ENCODE assay signal across 12 cellular contexts in the genomic region with DNA sequence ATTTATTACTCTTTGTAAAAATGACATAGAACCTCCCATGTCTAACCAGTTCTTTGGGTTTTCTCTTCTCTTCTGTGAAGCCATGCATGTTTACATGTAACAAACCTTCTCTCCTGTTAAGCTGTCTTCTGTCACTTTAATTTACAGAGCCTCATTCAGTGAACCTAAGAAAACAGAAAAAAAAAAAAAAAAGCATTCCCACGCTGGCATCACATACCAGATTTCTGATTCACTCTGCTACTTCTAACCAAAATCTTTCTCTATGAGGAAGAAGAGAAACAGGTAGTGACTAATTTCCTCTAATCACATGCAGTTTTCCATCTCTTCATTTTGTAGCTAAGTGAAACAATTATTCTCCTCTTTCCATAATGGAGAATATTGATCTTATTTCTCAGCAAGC.
DNase-seq lines count a peak whose midpoint lies in the region; ATAC-seq and TF ChIP-seq lines count a peak whose summit lies in the region.
"Had no signal": no experiment of that assay in that cellular context is flagged by ENCODE, and none has a peak within 500 bp of the region (broad histone marks: within the 10 kb centered on the region; RNA-seq: fewer than 3 reads in every experiment).

No MANE protein-coding gene starts in this region.

- ATAC-seq in esophagus mucosa (peak; percentile 71), HG03520 (IDR thresholded peaks at IDR 0.05; ENCODE audit: unreplicated experiment) (no peak), gastroesophageal sphincter (no peak), HG03439 (IDR thresholded peaks at IDR 0.05; ENCODE audit: unreplicated experiment) (no peak)

- H3K36me3 ChIP-seq in suprapubic skin = no peaks in the 10 kb centered on the region
- H3K36me3 ChIP-seq in gastroesophageal sphincter = no peaks in the 10 kb centered on the region
- H3K36me3 ChIP-seq: thoracic aorta had no signal

- WGBS in suprapubic skin = 10% methylated on average over 1 of the region's 1 CpG
- 0 to 8% methylated on average over 1 of the region's 1 CpG for WGBS in gastroesophageal sphincter (ENCODE audit: low coverage in 1 of 2), 2 donors

- TF ChIP-seq CTCF in suprapubic skin (IDR thresholded peaks at IDR 0.05) (no peak), gastroesophageal sphincter (IDR thresholded peaks at IDR 0.05) (no peak)

- H3K4me1 ChIP-seq in suprapubic skin (peaks cover 10% of the 10 kb centered on the region), gastroesophageal sphincter (no peaks in the 10 kb centered on the region)

- no peak for TF ChIP-seq POLR2A in suprapubic skin (IDR thresholded peaks at IDR 0.05)
- TF ChIP-seq POLR2A in gastroesophageal sphincter (IDR thresholded peaks at IDR 0.05) = no peak

- H3K4me3 ChIP-seq in suprapubic skin (no peak overlapping the region), gastroesophageal sphincter (no peak overlapping the region)
- H3K4me3 ChIP-seq: thoracic aorta had no signal

- TF ChIP-seq EP300 in suprapubic skin (IDR thresholded peaks at IDR 0.05) (no peak), gastroesophageal sphincter (IDR thresholded peaks at IDR 0.05) (no peak)

- DNase-seq in GM03348 (ENCODE audit: low spot score) = peak; percentile 54
- DNase-seq in RPMI7951 (ENCODE audit: low read depth) = peak; percentile 64
- DNase-seq in non-pigmented ciliary epithelial cell (ENCODE audit: low read depth) = peak; percentile 31
- no peak for DNase-seq in suprapubic skin (ENCODE audit: low spot score in 2 of 2)
- DNase-seq: aorta; CD4-positive, alpha-beta T cell had no signal

- H3K27ac ChIP-seq in suprapubic skin (no peak overlapping the region), gastroesophageal sphincter (no peak overlapping the region)
- H3K27ac ChIP-seq: HL-60, thoracic aorta had no signal

- H3K9me3 ChIP-seq in suprapubic skin (no peaks in the 10 kb centered on the region), gastroesophageal sphincter (no peaks in the 10 kb centered on the region)
- H3K9me3 ChIP-seq: thoracic aorta had no signal

- H3K27me3 ChIP-seq in suprapubic skin = no peaks in the 10 kb centered on the region
- peaks cover 4% of the 10 kb centered on the region for H3K27me3 ChIP-seq in gastroesophageal sphincter

Comparison
In these comparisons a context has a peak if more than half of its experiments do, and no peak if none do; other contexts are left out.
1. DNase-seq: peak in GM03348 (single experiment), RPMI7951 (single experiment) and non-pigmented ciliary epithelial cell (single experiment); none in suprapubic skin (0 of 2).